In genomic region chr1:186302378-186302920, GRCh38 we compare ENCODE assay signal across 22 cellular contexts. TPM values are rescaled to one million over a fixed set of nuclear protein-coding genes. Genes with fewer than 3 reads are reported as not detected.
A peak's percentile ranks its signal among the peaks of the same experiment; 100 is the strongest.
DNase-seq lines count a peak whose midpoint lies in the region; ATAC-seq and TF ChIP-seq lines count a peak whose summit lies in the region.
"Had no signal": no experiment of that assay in that cellular context is flagged by ENCODE, and none has a peak within 500 bp of the region (broad histone marks: within the 10 kb centered on the region; RNA-seq: fewer than 3 reads in every experiment).

No MANE protein-coding gene starts in this region.

- H4K20me1 ChIP-seq in MM.1S (ENCODE audit: insufficient read depth, low read length): no peaks in the 10 kb centered on the region
- H4K20me1 ChIP-seq: BLaER1 had no signal

- H3F3A ChIP-seq in MM.1S (ENCODE audit: insufficient read depth, low read length): no peaks in the 10 kb centered on the region

- CTCF ChIA-PET in activated CD4-positive, alpha-beta T cell treated with anti-CD3 and anti-CD28 coated beads for 36 hours (lab: Charles Lee): interaction anchor here (0.9 to 4.0 kb wide), 6 partner anchors 11 to 73 kb away, joined by 3 to 36 read pairs (median 4); partner anchors contain the start of gene TPR

- H3K9me3 ChIP-seq in liver (ENCODE audit: control insufficient read depth in 4 of 4, low read length in 3 of 4) (no peaks in the 10 kb centered on the region), MM.1S (replicated peaks; ENCODE audit: insufficient read depth, low read length) (no peaks in the 10 kb centered on the region)
- H3K9me3 ChIP-seq: BLaER1, esophagus muscularis mucosa, sigmoid colon, suprapubic skin, uterus had no signal

- no peaks in the 10 kb centered on the region for H3K9me3 Mint-ChIP-seq in activated CD4-positive, alpha-beta T cell treated with anti-CD3 and anti-CD28 coated beads for 36 hours (ENCODE audit: low read depth)
- no peaks in the 10 kb centered on the region for H3K9me3 Mint-ChIP-seq in activated T-helper 17 cell treated with anti-CD3 and anti-CD28 coated beads, Interleukin-2, amount 50 U/mL, for 72 hours
- H3K9me3 Mint-ChIP-seq: natural killer cell had no signal

- no peaks in the 10 kb centered on the region for H3K27me3 Mint-ChIP-seq in activated CD4-positive, alpha-beta T cell treated with anti-CD3 and anti-CD28 coated beads for 36 hours
- H3K27me3 Mint-ChIP-seq in activated T-helper 17 cell treated with anti-CD3 and anti-CD28 coated beads, Interleukin-2, amount 50 U/mL, for 72 hours: no peaks in the 10 kb centered on the region

- H3K27me3 ChIP-seq in liver (ENCODE audit: control insufficient read depth in 4 of 4, insufficient read depth in 4 of 4, low read length in 3 of 4) (no peaks in the 10 kb centered on the region), MM.1S (replicated peaks; ENCODE audit: insufficient read depth, low read length) (no peaks in the 10 kb centered on the region)
- H3K27me3 ChIP-seq: BLaER1, esophagus muscularis mucosa, sigmoid colon, suprapubic skin, uterus had no signal

- H3K4me3 ChIP-seq in liver (ENCODE audit: low read depth in 1 of 3, low read length in 3 of 3) (no peak overlapping the region), MM.1S (ENCODE audit: low read length) (no peak overlapping the region)
- H3K4me3 ChIP-seq: BLaER1, esophagus muscularis mucosa, sigmoid colon, suprapubic skin, uterus had no signal

- no peak for TF ChIP-seq RAD21 in liver (IDR thresholded peaks at IDR 0.05)

- H2AFZ ChIP-seq in MM.1S (ENCODE audit: low read length): no peak overlapping the region

- peaks cover 72% of the 10 kb centered on the region for H3K4me1 Mint-ChIP-seq in activated CD4-positive, alpha-beta T cell treated with anti-CD3 and anti-CD28 coated beads for 36 hours
- peaks cover 18% of the 10 kb centered on the region for H3K4me1 Mint-ChIP-seq in activated T-helper 17 cell treated with anti-CD3 and anti-CD28 coated beads, Interleukin-2, amount 50 U/mL, for 72 hours

- peak overlapping the region; percentile 75 for H3K27ac Mint-ChIP-seq in activated CD4-positive, alpha-beta T cell treated with anti-CD3 and anti-CD28 coated beads for 36 hours
- H3K27ac Mint-ChIP-seq in activated T-helper 17 cell treated with anti-CD3 and anti-CD28 coated beads, Interleukin-2, amount 50 U/mL, for 72 hours: peak overlapping the region; percentile 41
- H3K27ac Mint-ChIP-seq: natural killer cell had no signal

- no peak overlapping the region for H3K4me2 ChIP-seq in MM.1S (ENCODE audit: low read depth, low read length)
- H3K4me2 ChIP-seq: BLaER1 had no signal

- H3K36me3 ChIP-seq in liver (ENCODE audit: control insufficient read depth in 4 of 4, insufficient read depth in 3 of 4, low read depth in 1 of 4, low read length in 3 of 4) (peaks cover 0 to 17% (median 8%) of the 10 kb centered on the region in 4 donors), MM.1S (replicated peaks; ENCODE audit: insufficient read depth, low read length) (no peaks in the 10 kb centered on the region)
- H3K36me3 ChIP-seq: BLaER1, esophagus muscularis mucosa, sigmoid colon, suprapubic skin, uterus, WERI-Rb-1 had no signal

- no peaks in the 10 kb centered on the region for H3K79me2 ChIP-seq in MM.1S (ENCODE audit: low read length)

- H3K4me1 ChIP-seq in liver (ENCODE audit: control insufficient read depth in 4 of 4, insufficient read depth in 4 of 4, low read length in 3 of 4) (peaks cover 6 to 36% (median 24%) of the 10 kb centered on the region in 4 donors), MM.1S (ENCODE audit: low read length) (no peaks in the 10 kb centered on the region)
- H3K4me1 ChIP-seq: BLaER1, sigmoid colon, uterus had no signal

- intact Hi-C loops in activated CD4-positive, alpha-beta T cell treated with anti-CD3 and anti-CD28 coated beads for 36 hours (cut with DNase I, micrococcal nuclease): loop anchor here in 1 of 2 experiments (2.0 to 10.0 kb wide), 4 partner anchors 14 to 1548 kb away; partner anchors contain the start of gene EDEM3

- DNase-seq in activated CD4-positive, alpha-beta T cell treated with anti-CD3 and anti-CD28 coated beads for 36 hours: no peak
- no peak for DNase-seq in activated CD4-positive, alpha-beta T cell treated with anti-CD3 and anti-CD28 coated beads, Interleukin-2, amount 50 U/mL, for 1 hour
- DNase-seq in EH (ENCODE audit: low read depth) (peak; percentile 32), SIG-M5 treated with dmso at 0.1 percent for 504 hours (lab: John Stamatoyannopoulos, UW; ENCODE audit: unreplicated experiment) (no peak), MM.1S (no peak)
- DNase-seq: activated CD8-positive, alpha-beta memory T cell treated with anti-CD3 and anti-CD28 coated beads for 24 hours; effector memory CD4-positive, alpha-beta T cell; kidney glomerular epithelial cell; natural killer cell; NCI-H1694 treated with DMSO at 0.1 percent for 48 hours; NCI-H748 treated with DMSO at 0.1 percent for 48 hours; sigmoid colon; SW 1271; uterus; WERI-Rb-1 had no signal

- H3K27ac ChIP-seq in liver (ENCODE audit: low read depth in 1 of 2, low read length in 2 of 2) (peak overlapping the region; percentile 11 to 21), MM.1S (ENCODE audit: low read length) (no peak overlapping the region)
- H3K27ac ChIP-seq: BLaER1, esophagus muscularis mucosa, sigmoid colon, uterus, WERI-Rb-1 had no signal

- H3K4me3 Mint-ChIP-seq in activated CD4-positive, alpha-beta T cell treated with anti-CD3 and anti-CD28 coated beads for 36 hours: peak overlapping the region; percentile 5
- H3K4me3 Mint-ChIP-seq in activated T-helper 17 cell treated with anti-CD3 and anti-CD28 coated beads, Interleukin-2, amount 50 U/mL, for 72 hours: peak overlapping the region; percentile 30
- H3K4me3 Mint-ChIP-seq: natural killer cell had no signal

- H3K9me2 ChIP-seq in MM.1S (replicated peaks; ENCODE audit: insufficient read depth, low read length): no peaks in the 10 kb centered on the region

- H3K9ac ChIP-seq in liver (ENCODE audit: low read depth in 1 of 2, low read length in 2 of 2) (no peak overlapping the region), MM.1S (ENCODE audit: low read length) (no peak overlapping the region)
- H3K9ac ChIP-seq: BLaER1 had no signal

- TF ChIP-seq CTCF in liver (IDR thresholded peaks at IDR 0.05; ENCODE audit: low read depth, low read length, missing input control) (no peak), MM.1S (IDR thresholded peaks at IDR 0.05; ENCODE audit: low read length) (no peak)

- peaks cover 11% of the 10 kb centered on the region for H3K36me3 Mint-ChIP-seq in activated CD4-positive, alpha-beta T cell treated with anti-CD3 and anti-CD28 coated beads for 36 hours (ENCODE audit: low read depth)
- H3K36me3 Mint-ChIP-seq in activated T-helper 17 cell treated with anti-CD3 and anti-CD28 coated beads, Interleukin-2, amount 50 U/mL, for 72 hours (ENCODE audit: low read depth): no peaks in the 10 kb centered on the region
- H3K36me3 Mint-ChIP-seq: natural killer cell had no signal

- ATAC-seq in activated CD4-positive, alpha-beta T cell treated with anti-CD3 and anti-CD28 coated beads for 36 hours: peak; percentile 18
- no peak for ATAC-seq in activated T-helper 17 cell treated with anti-CD3 and anti-CD28 coated beads, Interleukin-2, amount 50 U/mL, for 72 hours (replicated peaks)
- ATAC-seq in GM18907 (IDR thresholded peaks at IDR 0.05; ENCODE audit: unreplicated experiment): no peak
- ATAC-seq: natural killer cell had no signal

- WGBS in liver: 25% methylated on average over 3 of the region's 3 CpGs

- POLR2A ChIA-PET in activated CD4-positive, alpha-beta T cell treated with anti-CD3 and anti-CD28 coated beads for 36 hours (lab: Charles Lee): interaction anchor here (1.8 kb wide), 1 partner anchor 13 kb away, joined by 11 read pairs; no protein-coding TSS in a partner anchor

TF ChIP-seq in liver, 16 proteins besides CTCF, POLR2A, EP300 and RAD21:
- TF ChIP-seq HNF4A (conservative IDR thresholded peaks at IDR 0.05) (peak; percentile 20 to 30), FOXA1 (IDR thresholded peaks at IDR 0.05) (no peak), RXRA (IDR thresholded peaks at IDR 0.05) (no peak), TAF1 (conservative IDR thresholded peaks at IDR 0.05) (no peak)

RNA-seq across cellular contexts. Expression of gene PRG4, which starts 6.4 kb away (rescaled TPM):
- 1 to 10 TPM; 7.0 to 8.5 TPM for total RNA-seq in activated CD4-positive, alpha-beta T cell treated with anti-CD3 and anti-CD28 coated beads for 36 hours
- total RNA-seq in activated T-helper 17 cell treated with anti-CD3 and anti-CD28 coated beads, Interleukin-2, amount 50 U/mL, for 72 hours: 1 to 10 TPM; 1.7 to 4.8 TPM
- total RNA-seq in liver: 10 to 100 TPM; 36.5 to 44.1 TPM
- polyA plus RNA-seq in liver: 10 to 100 TPM; 70.2 to 73.8 TPM
- total RNA-seq: A172, natural killer cell had no signal
